1 cellular context compared by ENCODE assay signal in genomic region chr15:64093627-64094417, GRCh38.
TF ChIP-seq lines count a peak whose summit lies in the region.

A gene with protein sequence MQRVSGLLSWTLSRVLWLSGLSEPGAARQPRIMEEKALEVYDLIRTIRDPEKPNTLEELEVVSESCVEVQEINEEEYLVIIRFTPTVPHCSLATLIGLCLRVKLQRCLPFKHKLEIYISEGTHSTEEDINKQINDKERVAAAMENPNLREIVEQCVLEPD (minus strand): TSS chr15:64093838. CDS start chr15:64093768, 70 bp downstream.

TF ChIP-seq in HepG2, 621 proteins besides CTCF, POLR2A, EP300 and RAD21 (continued from another document and continues in another):
- TF ChIP-seq ZNF18 (CRISPR knock-in tag; IDR thresholded peaks at IDR 0.05; ENCODE audit: insufficient replicate concordance) (no peak), JUND (CRISPR knock-in tag; IDR thresholded peaks at IDR 0.05) (peak; percentile 34; the same call in 1 of the 2 replicates), MED13 (CRISPR knock-in tag; IDR thresholded peaks at IDR 0.05) (no peak), PLRG1 (conservative IDR thresholded peaks at IDR 0.05) (no peak), NFE2L1 (CRISPR knock-in tag; IDR thresholded peaks at IDR 0.05; ENCODE audit: borderline replicate concordance) (no peak), E2F2 (CRISPR knock-in tag; IDR thresholded peaks at IDR 0.05; ENCODE audit: borderline replicate concordance) (peak; percentile 84; the same call in 1 of the 2 replicates), RARG (CRISPR knock-in tag; IDR thresholded peaks at IDR 0.05; ENCODE audit: low read depth) (no peak), MBNL3 (CRISPR knock-in tag; conservative IDR thresholded peaks at IDR 0.05) (no peak), NFE2 (CRISPR knock-in tag; IDR thresholded peaks at IDR 0.05) (no peak), MAFG (CRISPR knock-in tag; IDR thresholded peaks at IDR 0.05) (no peak), REPIN1 (CRISPR knock-in tag; IDR thresholded peaks at IDR 0.05; ENCODE audit: borderline replicate concordance, low read depth) (no peak), ATRX (CRISPR knock-in tag; IDR thresholded peaks at IDR 0.05; ENCODE audit: borderline replicate concordance) (no peak), BRD4 (CRISPR knock-in tag; IDR thresholded peaks at IDR 0.05) (0 out of 2 replicates have a peak, but pooled peaks have one; percentile 59), ZNF335 (CRISPR knock-in tag; IDR thresholded peaks at IDR 0.05) (peak; percentile 97), SP1 (IDR thresholded peaks at IDR 0.05) (no peak), SP1 (CRISPR knock-in tag; IDR thresholded peaks at IDR 0.05) (no peak; the same call in 1 of the 2 replicates), RORA (CRISPR knock-in tag; IDR thresholded peaks at IDR 0.05) (no peak), NRL (CRISPR knock-in tag; IDR thresholded peaks at IDR 0.05; ENCODE audit: borderline replicate concordance) (no peak), ZUFSP (CRISPR knock-in tag; IDR thresholded peaks at IDR 0.05; ENCODE audit: borderline replicate concordance) (no peak), STAT5B (CRISPR knock-in tag; IDR thresholded peaks at IDR 0.05) (no peak), MEIS2 (CRISPR knock-in tag; IDR thresholded peaks at IDR 0.05) (peak; percentile 79), ADNP (CRISPR knock-in tag; IDR thresholded peaks at IDR 0.05) (no peak), ZNF382 (CRISPR knock-in tag; IDR thresholded peaks at IDR 0.05; ENCODE audit: borderline replicate concordance) (no peak), HNRNPUL1 (IDR thresholded peaks at IDR 0.05; ENCODE audit: low read depth, low read length) (no peak), ZNF574 (CRISPR knock-in tag; IDR thresholded peaks at IDR 0.05) (peak; percentile 94), JUN (CRISPR knock-in tag; IDR thresholded peaks at IDR 0.05) (peak; percentile 48; the same call in 1 of the 2 replicates), THAP9 (CRISPR knock-in tag; IDR thresholded peaks at IDR 0.05; ENCODE audit: borderline replicate concordance) (peak; percentile 63; the same call in 1 of the 2 replicates), NFIC (IDR thresholded peaks at IDR 0.05; ENCODE audit: low read length) (no peak), ZNF781 (CRISPR knock-in tag; IDR thresholded peaks at IDR 0.05; ENCODE audit: borderline replicate concordance, not compliant biosample characterization) (peak; percentile 15), RFXAP (CRISPR knock-in tag; IDR thresholded peaks at IDR 0.05; ENCODE audit: borderline replicate concordance) (peak; percentile 32; the same call in 1 of the 2 replicates), ZBTB37 (CRISPR knock-in tag; IDR thresholded peaks at IDR 0.05) (no peak), HDAC1 (CRISPR knock-in tag; IDR thresholded peaks at IDR 0.05) (peak; percentile 62), CBFB (CRISPR knock-in tag; IDR thresholded peaks at IDR 0.05) (no peak), ZFP37 (CRISPR knock-in tag; IDR thresholded peaks at IDR 0.05; ENCODE audit: borderline replicate concordance) (no peak)
- TF ChIP-seq, protein P1, sequence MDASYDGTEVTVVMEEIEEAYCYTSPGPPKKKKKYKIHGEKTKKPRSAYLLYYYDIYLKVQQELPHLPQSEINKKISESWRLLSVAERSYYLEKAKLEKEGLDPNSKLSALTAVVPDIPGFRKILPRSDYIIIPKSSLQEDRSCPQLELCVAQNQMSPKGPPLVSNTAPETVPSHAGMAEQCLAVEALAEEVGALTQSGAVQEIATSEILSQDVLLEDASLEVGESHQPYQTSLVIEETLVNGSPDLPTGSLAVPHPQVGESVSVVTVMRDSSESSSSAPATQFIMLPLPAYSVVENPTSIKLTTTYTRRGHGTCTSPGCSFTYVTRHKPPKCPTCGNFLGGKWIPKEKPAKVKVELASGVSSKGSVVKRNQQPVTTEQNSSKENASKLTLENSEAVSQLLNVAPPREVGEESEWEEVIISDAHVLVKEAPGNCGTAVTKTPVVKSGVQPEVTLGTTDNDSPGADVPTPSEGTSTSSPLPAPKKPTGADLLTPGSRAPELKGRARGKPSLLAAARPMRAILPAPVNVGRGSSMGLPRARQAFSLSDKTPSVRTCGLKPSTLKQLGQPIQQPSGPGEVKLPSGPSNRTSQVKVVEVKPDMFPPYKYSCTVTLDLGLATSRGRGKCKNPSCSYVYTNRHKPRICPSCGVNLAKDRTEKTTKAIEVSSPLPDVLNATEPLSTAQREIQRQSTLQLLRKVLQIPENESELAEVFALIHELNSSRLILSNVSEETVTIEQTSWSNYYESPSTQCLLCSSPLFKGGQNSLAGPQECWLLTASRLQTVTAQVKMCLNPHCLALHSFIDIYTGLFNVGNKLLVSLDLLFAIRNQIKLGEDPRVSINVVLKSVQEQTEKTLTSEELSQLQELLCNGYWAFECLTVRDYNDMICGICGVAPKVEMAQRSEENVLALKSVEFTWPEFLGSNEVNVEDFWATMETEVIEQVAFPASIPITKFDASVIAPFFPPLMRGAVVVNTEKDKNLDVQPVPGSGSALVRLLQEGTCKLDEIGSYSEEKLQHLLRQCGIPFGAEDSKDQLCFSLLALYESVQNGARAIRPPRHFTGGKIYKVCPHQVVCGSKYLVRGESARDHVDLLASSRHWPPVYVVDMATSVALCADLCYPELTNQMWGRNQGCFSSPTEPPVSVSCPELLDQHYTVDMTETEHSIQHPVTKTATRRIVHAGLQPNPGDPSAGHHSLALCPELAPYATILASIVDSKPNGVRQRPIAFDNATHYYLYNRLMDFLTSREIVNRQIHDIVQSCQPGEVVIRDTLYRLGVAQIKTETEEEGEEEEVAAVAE (CRISPR knock-in tag; IDR thresholded peaks at IDR 0.05; ENCODE audit: borderline replicate concordance) = peak; percentile 61; the same call in 1 of the 2 replicates
- TF ChIP-seq, protein P2, sequence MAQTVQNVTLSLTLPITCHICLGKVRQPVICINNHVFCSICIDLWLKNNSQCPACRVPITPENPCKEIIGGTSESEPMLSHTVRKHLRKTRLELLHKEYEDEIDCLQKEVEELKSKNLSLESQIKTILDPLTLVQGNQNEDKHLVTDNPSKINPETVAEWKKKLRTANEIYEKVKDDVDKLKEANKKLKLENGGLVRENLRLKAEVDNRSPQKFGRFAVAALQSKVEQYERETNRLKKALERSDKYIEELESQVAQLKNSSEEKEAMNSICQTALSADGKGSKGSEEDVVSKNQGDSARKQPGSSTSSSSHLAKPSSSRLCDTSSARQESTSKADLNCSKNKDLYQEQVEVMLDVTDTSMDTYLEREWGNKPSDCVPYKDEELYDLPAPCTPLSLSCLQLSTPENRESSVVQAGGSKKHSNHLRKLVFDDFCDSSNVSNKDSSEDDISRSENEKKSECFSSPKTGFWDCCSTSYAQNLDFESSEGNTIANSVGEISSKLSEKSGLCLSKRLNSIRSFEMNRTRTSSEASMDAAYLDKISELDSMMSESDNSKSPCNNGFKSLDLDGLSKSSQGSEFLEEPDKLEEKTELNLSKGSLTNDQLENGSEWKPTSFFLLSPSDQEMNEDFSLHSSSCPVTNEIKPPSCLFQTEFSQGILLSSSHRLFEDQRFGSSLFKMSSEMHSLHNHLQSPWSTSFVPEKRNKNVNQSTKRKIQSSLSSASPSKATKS (CRISPR knock-in tag; IDR thresholded peaks at IDR 0.05) = no peak
- TF ChIP-seq, protein P3, sequence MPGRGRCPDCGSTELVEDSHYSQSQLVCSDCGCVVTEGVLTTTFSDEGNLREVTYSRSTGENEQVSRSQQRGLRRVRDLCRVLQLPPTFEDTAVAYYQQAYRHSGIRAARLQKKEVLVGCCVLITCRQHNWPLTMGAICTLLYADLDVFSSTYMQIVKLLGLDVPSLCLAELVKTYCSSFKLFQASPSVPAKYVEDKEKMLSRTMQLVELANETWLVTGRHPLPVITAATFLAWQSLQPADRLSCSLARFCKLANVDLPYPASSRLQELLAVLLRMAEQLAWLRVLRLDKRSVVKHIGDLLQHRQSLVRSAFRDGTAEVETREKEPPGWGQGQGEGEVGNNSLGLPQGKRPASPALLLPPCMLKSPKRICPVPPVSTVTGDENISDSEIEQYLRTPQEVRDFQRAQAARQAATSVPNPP (CRISPR knock-in tag; IDR thresholded peaks at IDR 0.05) = no peak
- TF ChIP-seq, protein P4, sequence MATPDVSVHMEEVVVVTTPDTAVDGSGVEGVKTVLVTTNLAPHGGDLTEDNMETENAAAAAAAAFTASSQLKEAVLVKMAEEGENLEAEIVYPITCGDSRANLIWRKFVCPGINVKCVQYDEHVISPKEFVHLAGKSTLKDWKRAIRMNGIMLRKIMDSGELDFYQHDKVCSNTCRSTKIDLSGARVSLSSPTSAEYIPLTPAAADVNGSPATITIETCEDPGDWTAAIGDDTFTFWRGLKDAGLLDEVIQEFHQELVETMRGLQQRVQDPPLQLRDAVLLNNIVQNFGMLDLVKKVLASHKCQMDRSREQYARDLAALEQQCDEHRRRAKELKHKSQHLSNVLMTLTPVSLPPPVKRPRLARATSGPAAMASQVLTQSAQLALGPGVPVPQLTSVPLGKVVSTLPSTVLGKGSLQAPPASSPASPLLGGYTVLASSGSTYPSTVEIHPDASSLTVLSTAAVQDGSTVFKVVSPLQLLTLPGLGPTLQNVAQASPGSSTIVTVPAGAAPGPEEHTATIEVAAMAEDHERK (CRISPR knock-in tag; IDR thresholded peaks at IDR 0.05; ENCODE audit: low read depth) = peak; percentile 58; the same call in 1 of the 2 replicates
